In genomic region chr3:13282986-13283876, GRCh38 we compare ENCODE assay signal across 2 cellular contexts.
TF ChIP-seq lines count a peak whose summit lies in the region.

No MANE protein-coding gene starts in this region.

TF ChIP-seq in K562, 482 proteins besides CTCF, POLR2A, EP300 and RAD21 (continued from another document and continues in another):
- TF ChIP-seq RERE (CRISPR knock-in tag; IDR thresholded peaks at IDR 0.05; ENCODE audit: borderline replicate concordance): no peak
- TF ChIP-seq, protein P1, sequence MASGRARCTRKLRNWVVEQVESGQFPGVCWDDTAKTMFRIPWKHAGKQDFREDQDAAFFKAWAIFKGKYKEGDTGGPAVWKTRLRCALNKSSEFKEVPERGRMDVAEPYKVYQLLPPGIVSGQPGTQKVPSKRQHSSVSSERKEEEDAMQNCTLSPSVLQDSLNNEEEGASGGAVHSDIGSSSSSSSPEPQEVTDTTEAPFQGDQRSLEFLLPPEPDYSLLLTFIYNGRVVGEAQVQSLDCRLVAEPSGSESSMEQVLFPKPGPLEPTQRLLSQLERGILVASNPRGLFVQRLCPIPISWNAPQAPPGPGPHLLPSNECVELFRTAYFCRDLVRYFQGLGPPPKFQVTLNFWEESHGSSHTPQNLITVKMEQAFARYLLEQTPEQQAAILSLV (tag; IDR thresholded peaks at IDR 0.05): no peak
- TF ChIP-seq MAFG (tag; conservative IDR thresholded peaks at IDR 0.05): no peak
- TF ChIP-seq XRCC3 (IDR thresholded peaks at IDR 0.05): no peak
- TF ChIP-seq, protein P2, sequence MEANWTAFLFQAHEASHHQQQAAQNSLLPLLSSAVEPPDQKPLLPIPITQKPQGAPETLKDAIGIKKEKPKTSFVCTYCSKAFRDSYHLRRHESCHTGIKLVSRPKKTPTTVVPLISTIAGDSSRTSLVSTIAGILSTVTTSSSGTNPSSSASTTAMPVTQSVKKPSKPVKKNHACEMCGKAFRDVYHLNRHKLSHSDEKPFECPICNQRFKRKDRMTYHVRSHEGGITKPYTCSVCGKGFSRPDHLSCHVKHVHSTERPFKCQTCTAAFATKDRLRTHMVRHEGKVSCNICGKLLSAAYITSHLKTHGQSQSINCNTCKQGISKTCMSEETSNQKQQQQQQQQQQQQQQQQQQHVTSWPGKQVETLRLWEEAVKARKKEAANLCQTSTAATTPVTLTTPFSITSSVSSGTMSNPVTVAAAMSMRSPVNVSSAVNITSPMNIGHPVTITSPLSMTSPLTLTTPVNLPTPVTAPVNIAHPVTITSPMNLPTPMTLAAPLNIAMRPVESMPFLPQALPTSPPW (CRISPR knock-in tag; IDR thresholded peaks at IDR 0.05): peak; percentile 25; the same call in 1 of the 2 replicates
- TF ChIP-seq SAP30 (IDR thresholded peaks at IDR 0.05; ENCODE audit: borderline replicate concordance, insufficient read depth, low read depth, low read length, poor library complexity, severe bottlenecking): no peak
- TF ChIP-seq TARDBP (IDR thresholded peaks at IDR 0.05): no peak
- no peak for TF ChIP-seq IRF2 (CRISPR knock-in tag; IDR thresholded peaks at IDR 0.05)
- TF ChIP-seq ZEB2 (IDR thresholded peaks at IDR 0.05): no peak
- TF ChIP-seq CBFB (CRISPR knock-in tag; IDR thresholded peaks at IDR 0.05): no peak
- no peak for TF ChIP-seq ZNF184 (CRISPR knock-in tag; IDR thresholded peaks at IDR 0.05)
- no peak for TF ChIP-seq ETS2 (tag; IDR thresholded peaks at IDR 0.05; ENCODE audit: borderline replicate concordance, poor library complexity, severe bottlenecking)
- TF ChIP-seq BRCA1 (IDR thresholded peaks at IDR 0.05): no peak
- no peak for TF ChIP-seq BRCA1 (CRISPR knock-in tag; IDR thresholded peaks at IDR 0.05)
- no peak for TF ChIP-seq E2F3 (CRISPR knock-in tag; IDR thresholded peaks at IDR 0.05)
- TF ChIP-seq HDAC2 (IDR thresholded peaks at IDR 0.05): 0 out of 2 replicates have a peak, but pooled peaks have one; percentile 24
- peak; percentile 84 for TF ChIP-seq CTCFL (IDR thresholded peaks at IDR 0.05; ENCODE audit: borderline replicate concordance, insufficient read depth, low read depth, low read length, poor library complexity, severe bottlenecking)
- TF ChIP-seq PHF8 (IDR thresholded peaks at IDR 0.05; ENCODE audit: borderline replicate concordance, low read length): peak; percentile 21; the same call in 1 of the 2 replicates

TF ChIP-seq in HepG2, 621 proteins besides CTCF, POLR2A, EP300 and RAD21 (continued from another document and continues in another):
- TF ChIP-seq, protein P3, sequence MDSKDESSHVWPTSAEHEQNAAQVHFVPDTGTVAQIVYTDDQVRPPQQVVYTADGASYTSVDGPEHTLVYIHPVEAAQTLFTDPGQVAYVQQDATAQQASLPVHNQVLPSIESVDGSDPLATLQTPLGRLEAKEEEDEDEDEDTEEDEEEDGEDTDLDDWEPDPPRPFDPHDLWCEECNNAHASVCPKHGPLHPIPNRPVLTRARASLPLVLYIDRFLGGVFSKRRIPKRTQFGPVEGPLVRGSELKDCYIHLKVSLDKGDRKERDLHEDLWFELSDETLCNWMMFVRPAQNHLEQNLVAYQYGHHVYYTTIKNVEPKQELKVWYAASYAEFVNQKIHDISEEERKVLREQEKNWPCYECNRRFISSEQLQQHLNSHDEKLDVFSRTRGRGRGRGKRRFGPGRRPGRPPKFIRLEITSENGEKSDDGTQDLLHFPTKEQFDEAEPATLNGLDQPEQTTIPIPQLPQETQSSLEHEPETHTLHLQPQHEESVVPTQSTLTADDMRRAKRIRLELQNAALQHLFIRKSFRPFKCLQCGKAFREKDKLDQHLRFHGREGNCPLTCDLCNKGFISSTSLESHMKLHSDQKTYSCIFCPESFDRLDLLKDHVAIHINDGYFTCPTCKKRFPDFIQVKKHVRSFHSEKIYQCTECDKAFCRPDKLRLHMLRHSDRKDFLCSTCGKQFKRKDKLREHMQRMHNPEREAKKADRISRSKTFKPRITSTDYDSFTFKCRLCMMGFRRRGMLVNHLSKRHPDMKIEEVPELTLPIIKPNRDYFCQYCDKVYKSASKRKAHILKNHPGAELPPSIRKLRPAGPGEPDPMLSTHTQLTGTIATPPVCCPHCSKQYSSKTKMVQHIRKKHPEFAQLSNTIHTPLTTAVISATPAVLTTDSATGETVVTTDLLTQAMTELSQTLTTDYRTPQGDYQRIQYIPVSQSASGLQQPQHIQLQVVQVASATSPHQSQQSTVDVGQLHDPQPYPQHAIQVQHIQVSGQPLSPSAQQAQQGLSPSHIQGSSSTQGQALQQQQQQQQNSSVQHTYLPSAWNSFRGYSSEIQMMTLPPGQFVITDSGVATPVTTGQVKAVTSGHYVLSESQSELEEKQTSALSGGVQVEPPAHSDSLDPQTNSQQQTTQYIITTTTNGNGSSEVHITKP (CRISPR knock-in tag; IDR thresholded peaks at IDR 0.05; ENCODE audit: low read depth): no peak
- TF ChIP-seq ZSCAN22 (CRISPR knock-in tag; IDR thresholded peaks at IDR 0.05): no peak
- 0 out of 2 replicates have a peak, but pooled peaks have one; percentile 23 for TF ChIP-seq MEIS2 (CRISPR knock-in tag; IDR thresholded peaks at IDR 0.05)
- TF ChIP-seq ZNF567 (CRISPR knock-in tag; IDR thresholded peaks at IDR 0.05; ENCODE audit: borderline replicate concordance): no peak
- TF ChIP-seq CAMTA2 (CRISPR knock-in tag; IDR thresholded peaks at IDR 0.05; ENCODE audit: borderline replicate concordance): no peak
- no peak for TF ChIP-seq ZFP36L1 (CRISPR knock-in tag; IDR thresholded peaks at IDR 0.05)
- no peak for TF ChIP-seq ZBTB25 (CRISPR knock-in tag; IDR thresholded peaks at IDR 0.05)
- TF ChIP-seq KDM5A (IDR thresholded peaks at IDR 0.05; ENCODE audit: borderline replicate concordance, low read length): no peak
- TF ChIP-seq PBX2 (CRISPR knock-in tag; IDR thresholded peaks at IDR 0.05): no peak
- 0 out of 2 replicates have a peak, but pooled peaks have one; percentile 19 for TF ChIP-seq ZNF264 (CRISPR knock-in tag; IDR thresholded peaks at IDR 0.05)
- peak; percentile 57; the same call in 1 of the 2 replicates for TF ChIP-seq KLF12 (CRISPR knock-in tag; IDR thresholded peaks at IDR 0.05; ENCODE audit: borderline replicate concordance)
- TF ChIP-seq EED (CRISPR knock-in tag; IDR thresholded peaks at IDR 0.05): no peak
- TF ChIP-seq ZNF263 (CRISPR knock-in tag; IDR thresholded peaks at IDR 0.05): 0 out of 2 replicates have a peak, but pooled peaks have one; percentile 28
- no peak for TF ChIP-seq MAFK (conservative IDR thresholded peaks at IDR 0.05 in 1 of 2, IDR thresholded peaks at IDR 0.05 in 1 of 2; ENCODE audit: low read length in 2 of 2)
- TF ChIP-seq ZNF703 (CRISPR knock-in tag; IDR thresholded peaks at IDR 0.05; ENCODE audit: borderline replicate concordance): no peak
- no peak for TF ChIP-seq FOXJ3 (CRISPR knock-in tag; IDR thresholded peaks at IDR 0.05; ENCODE audit: borderline replicate concordance)
- TF ChIP-seq SAFB2 (CRISPR knock-in tag; IDR thresholded peaks at IDR 0.05; ENCODE audit: borderline replicate concordance, low read depth): no peak; the same call in 1 of the 2 replicates
- TF ChIP-seq FOXA1 (IDR thresholded peaks at IDR 0.05): no peak
- no peak for TF ChIP-seq FOXA1 (CRISPR knock-in tag; IDR thresholded peaks at IDR 0.05)
- TF ChIP-seq ZBTB14 (CRISPR knock-in tag; IDR thresholded peaks at IDR 0.05): 0 out of 2 replicates have a peak, but pooled peaks have one; percentile 17
- TF ChIP-seq RARA (CRISPR knock-in tag; IDR thresholded peaks at IDR 0.05): no peak
- TF ChIP-seq ZNF776 (CRISPR knock-in tag; IDR thresholded peaks at IDR 0.05): no peak
- no peak for TF ChIP-seq SMAD1 (CRISPR knock-in tag; IDR thresholded peaks at IDR 0.05; ENCODE audit: borderline replicate concordance, low read depth)
- TF ChIP-seq MYPOP (CRISPR knock-in tag; IDR thresholded peaks at IDR 0.05): no peak; the same call in none of the 2 replicates
- TF ChIP-seq SAP130 (CRISPR knock-in tag; IDR thresholded peaks at IDR 0.05; ENCODE audit: low read depth): peak; percentile 27; the same call in 1 of the 2 replicates
- TF ChIP-seq ZNF569 (CRISPR knock-in tag; IDR thresholded peaks at IDR 0.05; ENCODE audit: borderline replicate concordance): no peak
- no peak for TF ChIP-seq HNF1A (IDR thresholded peaks at IDR 0.05; ENCODE audit: low read depth)
- TF ChIP-seq HNF1A (CRISPR knock-in tag; IDR thresholded peaks at IDR 0.05; ENCODE audit: borderline replicate concordance): no peak
- TF ChIP-seq RORA (CRISPR knock-in tag; IDR thresholded peaks at IDR 0.05): no peak
- no peak for TF ChIP-seq TERF1 (CRISPR knock-in tag; IDR thresholded peaks at IDR 0.05)
- TF ChIP-seq U2AF2 (IDR thresholded peaks at IDR 0.05; ENCODE audit: low read depth, low read length): no peak
- no peak for TF ChIP-seq MYNN (CRISPR knock-in tag; IDR thresholded peaks at IDR 0.05; ENCODE audit: low read depth)
- TF ChIP-seq MAFF (IDR thresholded peaks at IDR 0.05; ENCODE audit: low read depth, low read length): no peak
- TF ChIP-seq ASH2L (IDR thresholded peaks at IDR 0.05; ENCODE audit: insufficient read length, low read depth, low read length): no peak
- no peak for TF ChIP-seq ZNF225 (CRISPR knock-in tag; IDR thresholded peaks at IDR 0.05)
